ENCODE assay signal across 8 cellular contexts in the genomic region with DNA sequence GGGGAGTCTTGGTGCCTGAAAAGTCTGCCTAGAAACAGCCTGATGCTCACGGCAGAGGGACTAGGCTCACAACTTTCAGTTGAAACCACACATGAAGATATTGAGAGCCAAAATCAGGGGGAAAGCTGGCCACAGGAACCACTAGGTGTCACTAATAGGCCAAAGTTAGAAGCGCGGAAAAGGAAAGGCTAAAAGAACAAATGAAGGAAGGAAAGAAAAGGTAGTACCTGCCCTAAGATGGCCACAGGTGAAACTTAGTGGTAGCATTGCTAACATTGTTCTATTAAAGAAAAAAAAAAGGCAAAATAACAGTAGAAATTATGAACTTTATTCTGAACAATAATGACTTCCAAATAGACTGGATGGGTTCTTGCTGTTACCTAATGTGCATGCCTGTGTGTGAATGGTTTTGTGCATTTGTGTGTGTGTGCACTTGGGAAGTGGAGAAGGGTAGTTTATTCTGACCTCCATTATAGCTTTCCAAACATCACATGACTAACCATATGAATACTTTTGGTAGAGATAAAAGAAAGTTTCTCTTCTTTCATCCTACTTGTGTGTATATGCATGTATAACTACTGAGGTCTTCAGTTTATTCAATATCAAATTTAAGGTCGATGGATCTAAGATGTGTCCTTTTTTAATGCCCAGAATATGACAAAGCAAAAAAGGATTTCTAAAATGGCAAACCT.
DNase-seq lines count a peak whose midpoint lies in the region; ATAC-seq lines count a peak whose summit lies in the region.

No MANE protein-coding gene starts in this region.

- peak; percentile 27 for ATAC-seq in GM21825 (IDR thresholded peaks at IDR 0.05; ENCODE audit: unreplicated experiment)
- ATAC-seq in stimulated activated naive CD8-positive, alpha-beta T cell treated with anti-CD3 and anti-CD28 coated beads, Interleukin-15, Interleukin-2, amounts not matched to agents 100 U/mL and 50 U/mL, for 24 hours = peak; percentile 25

- peak; percentile 4 for DNase-seq in activated CD4-positive, CD25-positive, alpha-beta regulatory T cell treated with anti-CD3 and anti-CD28 coated beads, Interleukin-2, amount 50 U/mL, for 16 hours (ENCODE audit: low read depth, low spot score)
- no peak for DNase-seq in activated CD4-positive, CD25-positive, alpha-beta regulatory T cell treated with anti-CD3 and anti-CD28 coated beads, Interleukin-2, amount 50 U/mL, for 72 hours
- peak; percentile 71 to 76 for DNase-seq in Kasumi-1 (lab: John Stamatoyannopoulos, UW)
- peak; percentile 63 for DNase-seq in SKM-1 treated with dmso at 0.1 percent for 144 hours (lab: John Stamatoyannopoulos, UW; ENCODE audit: unreplicated experiment)
- peak; percentile 78 for DNase-seq in astrocyte of the hippocampus (ENCODE audit: low read depth, low spot score)
- DNase-seq in kidney tubule cell (ENCODE audit: low spot score) = peak; percentile 73
- DNase-seq in stimulated activated naive CD8-positive, alpha-beta T cell treated with anti-CD3 and anti-CD28 coated beads, Interleukin-15, Interleukin-2, amounts not matched to agents 100 U/mL and 50 U/mL, for 24 hours = peak; percentile 42
